In genomic region chr19:15411345-15411744, GRCh38 we compare ENCODE assay signal across 1 cellular context. TPM values are rescaled to one million over a fixed set of nuclear protein-coding genes. Genes with fewer than 3 reads are reported as not detected.
"Had no signal": no experiment of that assay in that cellular context is flagged by ENCODE, and none has a peak within 500 bp of the region (broad histone marks: within the 10 kb centered on the region; RNA-seq: fewer than 3 reads in every experiment).

No MANE protein-coding gene starts in this region.

RNA-seq across cellular contexts. Expression of gene RASAL3, which starts 53.0 kb away (rescaled TPM):
- total RNA-seq: progenitor cell of endocrine pancreas had no signal
